Comparison of ENCODE assay signal across 8 cellular contexts in the genomic region with DNA sequence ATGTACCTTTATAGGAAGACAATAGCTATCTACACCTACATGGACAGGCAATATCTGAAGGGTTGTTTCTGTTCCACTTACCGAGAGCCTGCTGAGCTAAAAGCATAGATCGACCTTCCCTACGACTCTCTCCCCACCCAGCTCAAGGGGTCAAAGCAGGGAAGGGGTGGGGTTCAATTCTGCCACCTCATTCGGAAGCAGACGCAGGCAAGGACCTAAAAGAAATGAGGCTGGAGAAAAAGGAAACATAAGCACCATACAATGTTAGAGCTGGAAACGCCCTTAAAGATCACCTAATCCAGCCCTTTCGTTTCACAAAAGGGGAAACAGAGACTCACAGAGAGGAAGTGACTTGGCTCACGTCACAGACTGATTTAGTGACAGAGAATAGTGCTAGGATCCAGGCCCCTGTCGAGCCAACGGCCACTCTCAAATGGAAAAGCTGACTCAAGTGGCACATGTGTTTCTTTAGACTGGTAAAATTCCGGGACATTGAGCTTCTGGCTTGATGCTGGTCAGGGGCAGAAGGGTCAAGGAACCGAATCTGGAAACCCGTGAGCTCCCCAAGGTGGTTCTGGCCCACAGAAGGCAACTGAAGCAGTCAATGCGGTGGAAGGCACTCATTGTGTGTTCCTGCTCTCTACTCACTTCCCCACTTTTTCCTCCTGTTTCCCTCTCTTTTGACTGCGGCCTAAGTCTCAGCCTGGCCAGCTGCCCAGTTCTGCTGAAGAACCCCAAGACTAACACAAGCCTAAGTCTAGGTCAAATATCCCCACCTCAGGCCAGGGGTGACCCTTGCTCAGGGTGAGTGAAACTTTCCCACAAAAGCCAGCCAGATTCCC. TPM values are rescaled to one million over a fixed set of nuclear protein-coding genes. Genes with fewer than 3 reads are reported as not detected.
DNase-seq lines count a peak whose midpoint lies in the region; ATAC-seq and TF ChIP-seq lines count a peak whose summit lies in the region.

No MANE protein-coding gene starts in this region.

- no peak for TF ChIP-seq CTCF in natural killer cell (IDR thresholded peaks at IDR 0.05)

- peaks cover 67 to 87% of the 10 kb centered on the region in 2 donors for H3K4me1 Mint-ChIP-seq in natural killer cell

- no peaks in the 10 kb centered on the region for H3K27me3 Mint-ChIP-seq in natural killer cell (ENCODE audit: low read depth in 2 of 2)

- H3K9me3 Mint-ChIP-seq in natural killer cell: no peaks in the 10 kb centered on the region

- no peaks in the 10 kb centered on the region for H3K36me3 Mint-ChIP-seq in natural killer cell

- DNase-seq in RPMI8226 (peak; percentile 72), natural killer cell (no peak), COLO668 (lab: John Stamatoyannopoulos, UW; ENCODE audit: unreplicated experiment) (no peak)

- H3K27ac Mint-ChIP-seq in natural killer cell: peak overlapping the region; percentile 96 to 98

- H3K27ac ChIP-seq in cingulate gyrus (ENCODE audit: low read depth, low read length): peak overlapping the region; percentile 75

- ATAC-seq in GM18861 (IDR thresholded peaks at IDR 0.05; ENCODE audit: unreplicated experiment) (peak; percentile 40), HG02763 (IDR thresholded peaks at IDR 0.05; ENCODE audit: unreplicated experiment) (peak; percentile 30), natural killer cell (peak; percentile 32 to 73 (median 35)), HG02840 (IDR thresholded peaks at IDR 0.05; ENCODE audit: low FRiP score, unreplicated experiment) (no peak), HG03280 (IDR thresholded peaks at IDR 0.05; ENCODE audit: unreplicated experiment) (no peak)

- intact Hi-C loops in natural killer cell (cut with micrococcal nuclease): loop anchor here (5.0 to 10.0 kb wide), 2 partner anchors 72 to 81 kb away; a partner anchor contains a TSS

- peak overlapping the region; percentile 82 for H3K4me3 Mint-ChIP-seq in natural killer cell

RNA-seq across cellular contexts. Expression of a gene that starts 7.5 kb away (rescaled TPM):
- 100 to 1,000 TPM; 138 to 202 (median 158) TPM for total RNA-seq in natural killer cell

Comparison
In these comparisons a context has a peak if more than half of its experiments do, and no peak if none do; other contexts are left out.
1. ATAC-seq: peak in GM18861 (single experiment), HG02763 (single experiment) and natural killer cell (3 of 3); none in HG02840 (single experiment) and HG03280 (single experiment).